1 cellular context compared by ENCODE assay signal in the genomic region with DNA sequence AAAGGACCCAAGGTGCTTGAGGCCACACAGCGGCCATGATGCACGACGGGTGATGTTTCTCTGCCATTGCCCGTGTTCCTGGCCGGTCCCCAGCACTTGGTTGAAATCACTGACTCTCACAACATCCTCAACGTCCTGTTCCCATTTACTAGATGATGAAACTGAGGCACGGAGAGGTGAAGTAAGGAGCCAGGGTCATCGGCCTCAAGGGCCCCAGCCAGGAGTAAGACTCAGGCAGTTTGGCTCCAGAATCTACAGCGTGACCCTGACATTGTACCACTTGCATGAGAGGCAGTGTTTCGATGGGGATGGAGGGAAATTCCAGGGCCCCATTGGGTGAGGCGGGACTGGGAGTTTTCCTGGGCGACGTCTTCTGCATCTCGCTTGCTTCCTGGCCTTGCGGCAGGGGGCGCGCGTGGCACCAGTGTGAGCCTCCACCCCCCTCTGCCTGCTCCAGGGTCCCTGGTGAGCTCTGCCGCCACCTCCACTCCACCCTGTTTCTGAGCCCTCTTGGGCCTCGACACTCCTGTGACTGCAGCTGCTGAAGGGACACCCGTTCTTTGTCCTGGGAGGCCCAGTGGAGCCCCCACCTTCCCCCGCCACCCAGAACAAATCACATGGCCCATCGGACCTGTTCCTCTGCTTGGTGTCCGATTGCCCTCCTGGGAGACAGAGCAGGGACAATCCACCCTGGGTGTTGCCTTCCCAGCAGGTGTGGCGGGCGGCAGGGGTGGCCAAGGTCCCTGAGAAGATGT.
TF ChIP-seq lines count a peak whose summit lies in the region.

No MANE protein-coding gene starts in this region.

TF ChIP-seq in K562, 482 proteins besides CTCF, POLR2A, EP300 and RAD21 (continued from another document):
- TF ChIP-seq, protein P1, sequence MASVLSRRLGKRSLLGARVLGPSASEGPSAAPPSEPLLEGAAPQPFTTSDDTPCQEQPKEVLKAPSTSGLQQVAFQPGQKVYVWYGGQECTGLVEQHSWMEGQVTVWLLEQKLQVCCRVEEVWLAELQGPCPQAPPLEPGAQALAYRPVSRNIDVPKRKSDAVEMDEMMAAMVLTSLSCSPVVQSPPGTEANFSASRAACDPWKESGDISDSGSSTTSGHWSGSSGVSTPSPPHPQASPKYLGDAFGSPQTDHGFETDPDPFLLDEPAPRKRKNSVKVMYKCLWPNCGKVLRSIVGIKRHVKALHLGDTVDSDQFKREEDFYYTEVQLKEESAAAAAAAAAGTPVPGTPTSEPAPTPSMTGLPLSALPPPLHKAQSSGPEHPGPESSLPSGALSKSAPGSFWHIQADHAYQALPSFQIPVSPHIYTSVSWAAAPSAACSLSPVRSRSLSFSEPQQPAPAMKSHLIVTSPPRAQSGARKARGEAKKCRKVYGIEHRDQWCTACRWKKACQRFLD (CRISPR knock-in tag; IDR thresholded peaks at IDR 0.05): no peak
- TF ChIP-seq L3MBTL2 (IDR thresholded peaks at IDR 0.05): no peak
